ENCODE assay signal across 8 cellular contexts in genomic region chr7:44847509-44847919, GRCh38. TPM values are rescaled to one million over a fixed set of nuclear protein-coding genes. Genes with fewer than 3 reads are reported as not detected.
DNase-seq lines count a peak whose midpoint lies in the region; ATAC-seq and TF ChIP-seq lines count a peak whose summit lies in the region.

No MANE protein-coding gene starts in this region.

- H3K27me3 ChIP-seq in GM06990 (replicated peaks; ENCODE audit: control insufficient read depth, insufficient read depth, low read length) = no peaks in the 10 kb centered on the region
- H3K27me3 ChIP-seq in MG63 = no peaks in the 10 kb centered on the region
- no peaks in the 10 kb centered on the region for H3K27me3 ChIP-seq in heart left ventricle
- no peaks in the 10 kb centered on the region for H3K27me3 ChIP-seq in transverse colon

- intact Hi-C loops in heart left ventricle (cut with DNase I) (loop anchor here (1.0 to 10.0 kb wide), 12 partner anchors 35 to 263 kb away; partner anchors contain the start of genes PPIA (in 4 of the 10), OGDH (in 3 of the 10) and ZMIZ2 (in 2 of the 10)), transverse colon (cut with DNase I; ENCODE audit: low total_unique reads) (loop anchor here (5.0 kb wide), 1 partner anchor 265 kb away; the partner anchor contains the start of gene TMED4)

- CTCF ChIA-PET in HEK293 (lab: Yijun Ruan, JAX) = interaction anchor here (0.6 to 3.1 kb wide), 9 partner anchors 29 to 282 kb away, joined by 3 to 9 read pairs (median 4); no protein-coding TSS in a partner anchor

- in situ Hi-C loops in transverse colon (cut with MboI; ENCODE audit: low pct_ligation_motif_present in 1 of 4, low pct_unique_long_range_greater_than_20kb in 1 of 4, low sequenced_read_pairs in 3 of 4) = loop anchor here (10.0 to 25.0 kb wide), 4 partner anchors 53 to 263 kb away; partner anchors contain the start of genes TMED4 (in 3 of the 4) and PPIA (in 1 of the 4)

- peaks cover 2% of the 10 kb centered on the region for H3K27me3 Mint-ChIP-seq in activated naive CD8-positive, alpha-beta T cell treated with anti-CD3 and anti-CD28 coated beads, Interleukin-2, amount 50 U/mL, for 24 hours

- H3K9me3 ChIP-seq in HEK293 (ENCODE audit: control insufficient read depth, insufficient read depth, low read depth, low read length) = no peaks in the 10 kb centered on the region
- H3K9me3 ChIP-seq in MG63 = no peaks in the 10 kb centered on the region
- no peaks in the 10 kb centered on the region for H3K9me3 ChIP-seq in heart left ventricle
- H3K9me3 ChIP-seq in transverse colon = no peaks in the 10 kb centered on the region

- WGBS in heart left ventricle, 4 donors = 0 to 1% (median 0%) methylated on average over 18 to 36 of the region's 36 CpGs
- 0 to 1% methylated on average over 1 to 28 of the region's 36 CpGs for WGBS in transverse colon (ENCODE audit: low coverage in 1 of 2), 2 donors

- H3K36me3 ChIP-seq in GM06990 (ENCODE audit: control insufficient read depth, insufficient read depth, low read length) (no peaks in the 10 kb centered on the region; the same call in 1 of the 2 replicates), HEK293 (ENCODE audit: control insufficient read depth in 2 of 2, insufficient read depth in 1 of 2, low read length in 2 of 2) (peaks cover 2 to 8% of the 10 kb centered on the region in 2 experiments; a peak in 2 of 3 replicates), MG63 (peaks cover 9% of the 10 kb centered on the region), heart left ventricle (peaks cover 0 to 10% (median 0%) of the 10 kb centered on the region in 9 donors), transverse colon (no peaks in the 10 kb centered on the region)

- POLR2A ChIA-PET in HEK293 (lab: Yijun Ruan, JAX) = interaction anchor here (0.5 to 3.5 kb wide), 28 partner anchors 9 to 289 kb away, joined by 3 to 33 read pairs (median 5); partner anchors contain the start of genes DDX56, OGDH, PPIA and PURB

- H3K4me3 ChIP-seq in GM06990 (replicated peaks; ENCODE audit: low read depth, low read length) = peak overlapping the region; percentile 91
- H3K4me3 ChIP-seq in HEK293 (ENCODE audit: low read depth, low read length) = peak overlapping the region; percentile 77
- H3K4me3 ChIP-seq in MG63 = peak overlapping the region; percentile 89
- peak overlapping the region; percentile 52 to 85 (median 70) for H3K4me3 ChIP-seq in heart left ventricle
- H3K4me3 ChIP-seq in transverse colon = peak overlapping the region; percentile 62 to 86 (median 71)

- TF ChIP-seq EP300 in transverse colon (IDR thresholded peaks at IDR 0.05; ENCODE audit: low read depth) = no peak

- peak overlapping the region; percentile 88 for H3K27ac ChIP-seq in HEK293 (ENCODE audit: extremely low read depth, low read depth, low read length)
- H3K27ac ChIP-seq in heart left ventricle = peak overlapping the region; percentile 70 to 99 (median 97)
- H3K27ac ChIP-seq in transverse colon = peak overlapping the region; percentile 95 to 98 (median 96)

- H3K27ac Mint-ChIP-seq in activated naive CD8-positive, alpha-beta T cell treated with anti-CD3 and anti-CD28 coated beads, Interleukin-2, amount 50 U/mL, for 24 hours = peak overlapping the region; percentile 95

- TF ChIP-seq POLR2A in heart left ventricle (IDR thresholded peaks at IDR 0.05) (no peak), transverse colon (IDR thresholded peaks at IDR 0.05) (peak; percentile 59)

- peak overlapping the region; percentile 96 for H3K4me3 Mint-ChIP-seq in activated naive CD8-positive, alpha-beta T cell treated with anti-CD3 and anti-CD28 coated beads, Interleukin-2, amount 50 U/mL, for 24 hours

- no peaks in the 10 kb centered on the region for H3K9me3 Mint-ChIP-seq in activated naive CD8-positive, alpha-beta T cell treated with anti-CD3 and anti-CD28 coated beads, Interleukin-2, amount 50 U/mL, for 24 hours

- TF ChIP-seq CTCF in GM06990 (IDR thresholded peaks at IDR 0.05; ENCODE audit: insufficient read depth, low read length, poor library complexity, severe bottlenecking) = peak; percentile 84
- peak; percentile 95 for TF ChIP-seq CTCF in HEK293 (tag by site-specific recombination; IDR thresholded peaks at IDR 0.05)
- TF ChIP-seq CTCF in heart left ventricle (IDR thresholded peaks at IDR 0.05) = peak; percentile 80 to 99 (median 94)
- peak; percentile 77 to 90 (median 87) for TF ChIP-seq CTCF in transverse colon (IDR thresholded peaks at IDR 0.05)

- peak; percentile 91 for DNase-seq in GM06990 (ENCODE audit: extremely low read depth, insufficient read length)
- peak; percentile 82 for DNase-seq in MG63
- peak; percentile 91 for DNase-seq in SKM-1 treated with dmso at 0.1 percent for 144 hours (lab: John Stamatoyannopoulos, UW; ENCODE audit: unreplicated experiment)
- DNase-seq in activated naive CD8-positive, alpha-beta T cell treated with anti-CD3 and anti-CD28 coated beads, Interleukin-2, amount 50 U/mL, for 24 hours = peak; percentile 88
- peak; percentile 89 to 95 (median 89) for DNase-seq in heart left ventricle
- peak; percentile 87 for DNase-seq in pons (ENCODE audit: low spot score)
- DNase-seq in transverse colon = peak; percentile 91

- peaks cover 12% of the 10 kb centered on the region for H3K4me1 ChIP-seq in HEK293 (ENCODE audit: control insufficient read depth, insufficient read depth, low read length)
- H3K4me1 ChIP-seq in heart left ventricle = peaks cover 0 to 46% (median 38%) of the 10 kb centered on the region in 12 donors
- peaks cover 9 to 41% (median 22%) of the 10 kb centered on the region in 4 donors for H3K4me1 ChIP-seq in transverse colon

- peaks cover 51% of the 10 kb centered on the region for H3K4me1 Mint-ChIP-seq in activated naive CD8-positive, alpha-beta T cell treated with anti-CD3 and anti-CD28 coated beads, Interleukin-2, amount 50 U/mL, for 24 hours

- peaks cover 15% of the 10 kb centered on the region for H3K36me3 Mint-ChIP-seq in activated naive CD8-positive, alpha-beta T cell treated with anti-CD3 and anti-CD28 coated beads, Interleukin-2, amount 50 U/mL, for 24 hours (ENCODE audit: low read depth)

- peak; percentile 74 for ATAC-seq in activated naive CD8-positive, alpha-beta T cell treated with anti-CD3 and anti-CD28 coated beads, Interleukin-2, amount 50 U/mL, for 24 hours
- peak; percentile 23 to 87 (median 75) for ATAC-seq in heart left ventricle

TF ChIP-seq in HEK293, 187 proteins besides CTCF, POLR2A, EP300 and RAD21 (continues in another document):
- no peak for TF ChIP-seq ZBTB1 (tag by site-specific recombination; IDR thresholded peaks at IDR 0.05)
- TF ChIP-seq, protein P1, sequence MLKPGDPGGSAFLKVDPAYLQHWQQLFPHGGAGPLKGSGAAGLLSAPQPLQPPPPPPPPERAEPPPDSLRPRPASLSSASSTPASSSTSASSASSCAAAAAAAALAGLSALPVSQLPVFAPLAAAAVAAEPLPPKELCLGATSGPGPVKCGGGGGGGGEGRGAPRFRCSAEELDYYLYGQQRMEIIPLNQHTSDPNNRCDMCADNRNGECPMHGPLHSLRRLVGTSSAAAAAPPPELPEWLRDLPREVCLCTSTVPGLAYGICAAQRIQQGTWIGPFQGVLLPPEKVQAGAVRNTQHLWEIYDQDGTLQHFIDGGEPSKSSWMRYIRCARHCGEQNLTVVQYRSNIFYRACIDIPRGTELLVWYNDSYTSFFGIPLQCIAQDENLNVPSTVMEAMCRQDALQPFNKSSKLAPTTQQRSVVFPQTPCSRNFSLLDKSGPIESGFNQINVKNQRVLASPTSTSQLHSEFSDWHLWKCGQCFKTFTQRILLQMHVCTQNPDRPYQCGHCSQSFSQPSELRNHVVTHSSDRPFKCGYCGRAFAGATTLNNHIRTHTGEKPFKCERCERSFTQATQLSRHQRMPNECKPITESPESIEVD (tag by site-specific recombination; IDR thresholded peaks at IDR 0.05) = no peak
- no peak for TF ChIP-seq ZNF174 (tag by site-specific recombination; IDR thresholded peaks at IDR 0.05)
- TF ChIP-seq ZBTB20 (tag by site-specific recombination; IDR thresholded peaks at IDR 0.05) = peak; percentile 61; the same call in 1 of the 2 replicates
- 0 out of 2 replicates have a peak, but pooled peaks have one; percentile 46 for TF ChIP-seq ZNF37A (tag by site-specific recombination; IDR thresholded peaks at IDR 0.05)
- TF ChIP-seq SP3 (tag by site-specific recombination; IDR thresholded peaks at IDR 0.05) = no peak
- TF ChIP-seq ZNF18 (tag by site-specific recombination; IDR thresholded peaks at IDR 0.05) = no peak
- no peak for TF ChIP-seq ZNF610 (tag by site-specific recombination; IDR thresholded peaks at IDR 0.05; ENCODE audit: borderline replicate concordance)
- no peak for TF ChIP-seq MEIS1 (CRISPR knock-in tag; IDR thresholded peaks at IDR 0.05; ENCODE audit: borderline replicate concordance)
- TF ChIP-seq ZNF266 (tag by site-specific recombination; IDR thresholded peaks at IDR 0.05; ENCODE audit: low read depth) = no peak
- peak; percentile 51 for TF ChIP-seq ZNF654 (tag by site-specific recombination; IDR thresholded peaks at IDR 0.05; ENCODE audit: low read depth)
- no peak; the same call in 1 of the 2 replicates for TF ChIP-seq SP2 (tag by site-specific recombination; IDR thresholded peaks at IDR 0.05)

RNA-seq across cellular contexts. Expression of gene H2AZ2, which starts 0.4 kb away (rescaled TPM):
- total RNA-seq in MG63 (2014; rRNA removed; shearing (Covaris generic); ENCODE audit: low replicate concordance) = 352 and 425 TPM in 2 replicates
- 100 to 1,000 TPM; 188 to 274 (median 224) TPM for total RNA-seq in heart left ventricle
- 100 to 1,000 TPM; 161 to 179 TPM for polyA plus RNA-seq in heart left ventricle
- 100 to 1,000 TPM in 3 of 4 donors, 10 to 100 TPM in 1; 99.6 to 418 (median 115) TPM for total RNA-seq in transverse colon

RNA-seq across cellular contexts. Expression of gene PURB, which starts 37.8 kb away (rescaled TPM):
- 12.0 and 18.0 TPM in 2 replicates for total RNA-seq in MG63 (2014; rRNA removed; shearing (Covaris generic); ENCODE audit: low replicate concordance)
- total RNA-seq in heart left ventricle = 10 to 100 TPM in 8 of 9 donors, 1 to 10 TPM in 1; 9.8 to 19.4 (median 15.8) TPM
- polyA plus RNA-seq in heart left ventricle = 10 to 100 TPM in 1 of 2 donors, 1 to 10 TPM in 1; 5.5 to 15.7 TPM
- total RNA-seq in transverse colon = 10 to 100 TPM; 13.1 to 26.2 (median 20.4) TPM

RNA-seq across cellular contexts. Expression of gene PPIA, which starts 51.0 kb away (rescaled TPM):
- total RNA-seq in MG63 (2014; rRNA removed; shearing (Covaris generic); ENCODE audit: low replicate concordance) = 6,024 and 6,806 TPM in 2 replicates
- total RNA-seq in heart left ventricle (100 to 1,000 TPM; 327 to 924 (median 571) TPM), transverse colon (1,000 to 10,000 TPM in 1 of 4 donors, 100 to 1,000 TPM in 3; 631 to 1,290 (median 820) TPM)
- 1,000 to 10,000 TPM; 1,197 to 3,804 TPM for polyA plus RNA-seq in heart left ventricle

Comparison
In these comparisons a context has a peak if more than half of its experiments do, and no peak if none do; other contexts are left out.
1. Peak in every context shown above with its lines: DNase-seq, ATAC-seq, H3K4me3 ChIP-seq and H3K27ac ChIP-seq.